1 cellular context compared by ENCODE assay signal in the genomic region with DNA sequence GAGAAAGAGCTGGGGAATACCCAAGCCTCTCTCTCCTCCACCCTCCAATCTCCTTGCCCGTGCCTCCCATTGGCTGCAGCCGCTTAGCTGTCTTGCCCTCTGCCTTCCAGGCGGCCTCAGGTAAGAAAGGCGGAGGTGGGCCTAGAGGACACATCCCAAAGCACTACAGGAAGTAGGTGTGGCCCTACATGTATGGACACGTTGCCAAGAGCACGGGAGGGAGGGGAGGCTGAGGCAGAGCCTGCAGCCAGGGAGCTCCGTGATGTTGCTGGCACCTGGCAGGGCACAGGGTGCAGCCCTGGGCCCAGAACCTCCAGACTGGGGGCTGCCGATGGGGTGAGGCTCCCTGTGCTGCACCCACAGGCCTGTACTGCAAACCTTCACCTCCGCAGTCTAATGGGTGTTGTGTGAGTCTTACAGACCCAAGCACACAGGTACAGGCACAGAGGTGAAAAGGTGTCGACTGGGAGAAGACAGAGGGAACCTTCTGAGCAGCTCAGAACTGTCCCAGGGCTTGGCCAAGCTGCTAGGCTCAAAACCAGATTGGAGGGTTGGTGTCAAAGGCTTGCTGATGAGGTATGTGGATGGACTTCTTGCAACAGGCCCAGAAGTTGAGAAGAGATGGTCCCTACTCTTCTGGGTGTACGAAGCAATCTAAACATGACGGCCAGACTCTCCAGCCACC.
TF ChIP-seq lines count a peak whose summit lies in the region.

No MANE protein-coding gene starts in this region.

TF ChIP-seq in GM23338, 12 proteins besides CTCF, POLR2A, EP300 and RAD21 (continued from another document):
- no peak for TF ChIP-seq JUNB (IDR thresholded peaks at IDR 0.05; ENCODE audit: unreplicated experiment)
- TF ChIP-seq NANOG (IDR thresholded peaks at IDR 0.05; ENCODE audit: borderline replicate concordance), result no peak
- no peak for TF ChIP-seq POLR2AphosphoS5 (IDR thresholded peaks at IDR 0.05; ENCODE audit: low read depth)
- TF ChIP-seq EZH2phosphoT487 (IDR thresholded peaks at IDR 0.05; ENCODE audit: unreplicated experiment), result no peak
